In the genomic region with DNA sequence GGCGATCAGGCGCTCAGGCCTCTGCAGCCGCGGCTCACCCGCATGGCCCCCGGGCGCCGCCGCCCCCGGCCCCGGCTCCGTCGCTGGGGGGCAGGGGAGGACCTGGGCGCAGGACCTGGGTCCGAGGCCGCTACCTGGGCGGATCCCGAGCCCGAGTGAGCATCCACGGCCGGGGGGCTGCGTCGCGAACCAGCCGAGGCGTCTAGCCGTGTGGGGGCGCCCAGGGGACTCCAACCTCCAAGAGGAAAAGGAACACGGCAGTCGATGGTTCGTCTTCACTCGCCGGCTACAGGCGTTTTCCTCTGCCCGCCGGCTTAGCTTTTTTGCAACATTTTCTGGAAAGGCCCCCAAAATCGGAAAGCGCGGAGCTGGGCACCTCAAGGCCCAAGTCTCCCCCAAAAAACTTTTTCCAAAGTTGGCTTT, we compare ENCODE assay signal across 9 cellular contexts. TPM values are rescaled to one million over a fixed set of nuclear protein-coding genes. Genes with fewer than 3 reads are reported as not detected.
DNase-seq lines count a peak whose midpoint lies in the region; ATAC-seq, FAIRE-seq and TF ChIP-seq lines count a peak whose summit lies in the region.
"Had no signal": no experiment of that assay in that cellular context is flagged by ENCODE, and none has a peak within 500 bp of the region (broad histone marks: within the 10 kb centered on the region; RNA-seq: fewer than 3 reads in every experiment).

No MANE protein-coding gene starts in this region.

- dilution Hi-C loops in endothelial cell of umbilical vein (cut with MboI; ENCODE audit: extremely low pct_ligation_motif_present, low sequenced_read_pairs), result no loop called here

- H3K4me1 ChIP-seq in Panc1 (ENCODE audit: control insufficient read depth, insufficient read depth, low read length) (peaks cover 25% of the 10 kb centered on the region), endothelial cell of umbilical vein (ENCODE audit: control insufficient read depth, extremely low read depth, insufficient read depth, low read length) (peaks cover 38% of the 10 kb centered on the region), parathyroid adenoma (peaks cover 18% of the 10 kb centered on the region)

- H3K36me3 ChIP-seq in Panc1 (ENCODE audit: control insufficient read depth, insufficient read depth, low read length) (no peaks in the 10 kb centered on the region), endothelial cell of umbilical vein (ENCODE audit: control insufficient read depth in 2 of 2, extremely low read depth in 1 of 2, insufficient read depth in 2 of 2, low read length in 2 of 2) (peaks cover 2 to 8% of the 10 kb centered on the region in 2 experiments), parathyroid adenoma (ENCODE audit: control insufficient read depth, insufficient read depth, low read length) (no peaks in the 10 kb centered on the region)

- peaks cover 57% of the 10 kb centered on the region for H3K79me2 ChIP-seq in endothelial cell of umbilical vein (ENCODE audit: control insufficient read depth, insufficient read depth, low read length)
- no peaks in the 10 kb centered on the region for H3K79me2 ChIP-seq in parathyroid adenoma

- H3K4me2 ChIP-seq in endothelial cell of umbilical vein (ENCODE audit: insufficient read depth, low read length) (peak overlapping the region; percentile 27), parathyroid adenoma (ENCODE audit: low read length) (peak overlapping the region; percentile 95)

- DNase-seq in COLO668 (lab: John Stamatoyannopoulos, UW; ENCODE audit: unreplicated experiment) (peak; percentile 32), Panc1 (ENCODE audit: low read depth, low spot score) (no peak), endothelial cell of umbilical vein (ENCODE audit: low read depth, low spot score) (no peak), NCI-H146 treated with DMSO at 0.1 percent for 48 hours (lab: John Stamatoyannopoulos, UW; ENCODE audit: unreplicated experiment) (no peak), NOMO-1 treated with dmso at 0.1 percent for 144 hours (lab: John Stamatoyannopoulos, UW; ENCODE audit: unreplicated experiment) (no peak)
- DNase-seq in central memory CD4-positive, alpha-beta T cell, result no peak
- DNase-seq: T-helper 9 cell had no signal

- H3K9ac ChIP-seq in endothelial cell of umbilical vein (replicated peaks; ENCODE audit: extremely low read depth, insufficient read depth, low read length) (peak overlapping the region; percentile 91), parathyroid adenoma (no peak overlapping the region)

- CTCF ChIA-PET in Panc1 (lab: Charles Lee), result interaction anchor here (0.7 kb wide), 1 partner anchor 98 kb away, joined by 4 read pairs; no protein-coding TSS in a partner anchor
- CTCF ChIA-PET in endothelial cell of umbilical vein (lab: Charles Lee), result interaction anchor here (1.2 to 5.5 kb wide), 9 partner anchors 9 to 73 kb away, joined by 4 to 37 read pairs (median 10); no protein-coding TSS in a partner anchor

- TF ChIP-seq CTCF in Panc1 (IDR thresholded peaks at IDR 0.05) (no peak; the same call in 1 of the 2 replicates), endothelial cell of umbilical vein (IDR thresholded peaks at IDR 0.05; ENCODE audit: extremely low read depth in 1 of 2, insufficient read depth in 1 of 2, low read depth in 1 of 2, low read length in 2 of 2) (peak in 1 of 2 donors; percentile 21), parathyroid adenoma (IDR thresholded peaks at IDR 0.05) (no peak)

- no peak for FAIRE-seq in endothelial cell of umbilical vein (lab: Jason Lieb, UNC)

- H3K27me3 ChIP-seq in Panc1 (ENCODE audit: control insufficient read depth, insufficient read depth, low read length) (no peaks in the 10 kb centered on the region), endothelial cell of umbilical vein (ENCODE audit: control insufficient read depth in 2 of 2, insufficient read depth in 2 of 2, low read length in 2 of 2) (no peaks in the 10 kb centered on the region), parathyroid adenoma (ENCODE audit: control insufficient read depth, insufficient read depth, low read length) (no peaks in the 10 kb centered on the region)

- no peak for TF ChIP-seq POLR2A in endothelial cell of umbilical vein (IDR thresholded peaks at IDR 0.05; ENCODE audit: low read depth, low read length)

- ATAC-seq in Panc1 (no peak), HG02840 (IDR thresholded peaks at IDR 0.05; ENCODE audit: low FRiP score, unreplicated experiment) (no peak)

- no peaks in the 10 kb centered on the region for H3K9me1 ChIP-seq in endothelial cell of umbilical vein (replicated peaks; ENCODE audit: control insufficient read depth, extremely low read depth, insufficient read depth, low read length)

- POLR2A ChIA-PET in Panc1 (lab: Charles Lee), result interaction anchor here (0.6 kb wide), 1 partner anchor 65 kb away, joined by 6 read pairs; no protein-coding TSS in a partner anchor
- POLR2A ChIA-PET in endothelial cell of umbilical vein (lab: Charles Lee), result interaction anchor here (0.6 to 2.6 kb wide), 14 partner anchors 8 to 130 kb away, joined by 3 to 20 read pairs (median 6); a partner anchor contains a TSS

- H2AFZ ChIP-seq in endothelial cell of umbilical vein (ENCODE audit: low read depth, low read length), result no peak overlapping the region
- H2AFZ ChIP-seq in parathyroid adenoma, result no peak overlapping the region

- peak overlapping the region; percentile 81 for H3K27ac ChIP-seq in Panc1 (ENCODE audit: low read length)
- peak overlapping the region; percentile 53 for H3K27ac ChIP-seq in endothelial cell of umbilical vein (ENCODE audit: insufficient read depth, low read depth, low read length)
- H3K27ac ChIP-seq in parathyroid adenoma, result peak overlapping the region; percentile 51

- BruUV-seq in Panc1 (replicated peaks; lab: Mats Ljungman, UMichigan) (no TSS peak), endothelial cell of umbilical vein (replicated peaks; lab: Mats Ljungman, UMichigan) (no TSS peak)

- H4K20me1 ChIP-seq in endothelial cell of umbilical vein (replicated peaks; ENCODE audit: control insufficient read depth, extremely low read depth, insufficient read depth, low read length), result no peaks in the 10 kb centered on the region

- in situ Hi-C loops in Panc1 (cut with HindIII; ENCODE audit: low pct_unique_long_range_greater_than_20kb, low sequenced_read_pairs), result no loop called here

- H3K9me3 ChIP-seq in Panc1 (ENCODE audit: control insufficient read depth, insufficient read depth, low read depth, low read length), result no peaks in the 10 kb centered on the region
- H3K9me3 ChIP-seq in endothelial cell of umbilical vein (replicated peaks; ENCODE audit: control insufficient read depth, insufficient read depth, low read length), result no peaks in the 10 kb centered on the region
- no peaks in the 10 kb centered on the region for H3K9me3 ChIP-seq in parathyroid adenoma (ENCODE audit: control insufficient read depth, low read length)

- H3K4me3 ChIP-seq in Panc1 (ENCODE audit: low read depth in 2 of 2, low read length in 2 of 2) (peak overlapping the region; percentile 66 to 72), endothelial cell of umbilical vein (replicated peaks in 1 of 3; ENCODE audit: insufficient read depth in 1 of 3, low read depth in 1 of 3, low read length in 3 of 3) (peak overlapping the region; percentile 68 to 91 (median 78)), parathyroid adenoma (ENCODE audit: low read depth, low read length) (peak overlapping the region; percentile 81)

- intact Hi-C loops in Panc1 (cut with micrococcal nuclease; ENCODE audit: unreplicated experiment), result no loop called here
- intact Hi-C loops in endothelial cell of umbilical vein (cut with micrococcal nuclease), result no loop called here

TF ChIP-seq in endothelial cell of umbilical vein, 7 proteins besides CTCF, POLR2A, EP300 and RAD21:
- TF ChIP-seq POLR2AphosphoS5 (IDR thresholded peaks at IDR 0.05; ENCODE audit: insufficient read depth, low read depth, low read length) (peak; percentile 51), JUN (IDR thresholded peaks at IDR 0.05; ENCODE audit: borderline replicate concordance, insufficient read depth, insufficient read length, low read depth) (no peak)
TF ChIP-seq in endothelial cell of umbilical vein: peak in this region for 1.

RNA-seq across cellular contexts. Expression of a gene that starts 0.7 kb away (rescaled TPM):
- 78.0 TPM for total RNA-seq in Panc1 (2021; ENCODE audit: unreplicated experiment)
- polyA plus RNA-seq in Panc1 (2012; ENCODE audit: insufficient read length), result 109 TPM
- total RNA-seq in endothelial cell of umbilical vein, result 240 and 273 TPM in 2 replicates
- 135 and 179 TPM in 2 replicates for polyA plus RNA-seq in endothelial cell of umbilical vein
- polyA plus RNA-seq in endothelial cell of umbilical vein (2011; cell fraction: cytosol; rRNA removed), result 144 and 170 TPM in 2 replicates
- 102 and 122 TPM in 2 replicates for polyA plus RNA-seq in endothelial cell of umbilical vein (2011; cell fraction: nucleus; rRNA removed)
- polyA plus RNA-seq in endothelial cell of umbilical vein (2012), result 57.8 and 101 TPM in 2 replicates
- 185 and 212 TPM in 2 replicates for polyA minus RNA-seq in endothelial cell of umbilical vein
- 3.4 TPM for polyA minus RNA-seq in endothelial cell of umbilical vein (2011; cell fraction: cytosol; rRNA and poly(A)+ RNA removed)
- polyA minus RNA-seq in endothelial cell of umbilical vein (2011; cell fraction: nucleus; rRNA and poly(A)+ RNA removed), result 44.9 and 58.4 TPM in 2 replicates
